Comparison of ENCODE assay signal across 23 cellular contexts in genomic region chr15:34606545-34606944, GRCh38.
"Had no signal": no experiment of that assay in that cellular context is flagged by ENCODE, and none has a peak within 500 bp of the region (broad histone marks: within the 10 kb centered on the region; RNA-seq: fewer than 3 reads in every experiment).

No MANE protein-coding gene starts in this region.

- DNase-seq: effector memory CD8-positive, alpha-beta T cell; esophagus squamous epithelium; heart left ventricle; hippocampal formation; kidney glomerular epithelial cell; lower lobe of right lung; psoas muscle; retina; right lobe of liver; stimulated activated CD4-positive, alpha-beta T cell treated with anti-CD3 and anti-CD28 coated beads, Interleukin-2, amount 100 ng/mL, for 24 hours; stimulated activated CD4-positive, alpha-beta T cell treated with anti-CD3 and anti-CD28 coated beads, Interleukin-4, amount 100 ng/mL, for 4 hours; stimulated activated naive B cell treated with anti-CD40 and anti-IgM and Interleukin-4, amounts not matched to agents 10 μg/mL and 1 μg/mL and 100 μg/mL, for 72 hours; stimulated activated naive CD8-positive, alpha-beta T cell treated with anti-CD3 and anti-CD28 coated beads, Interleukin-15, amount 100 ng/mL, for 72 hours; testis; upper lobe of right lung had no signal

- H3K9me3 ChIP-seq: esophagus squamous epithelium, heart left ventricle, lower lobe of right lung, psoas muscle, right lobe of liver, testis, tibial nerve, upper lobe of right lung, vagina had no signal

- H3K4me1 ChIP-seq: esophagus squamous epithelium, lower lobe of right lung, psoas muscle, right lobe of liver, testis, tibial nerve, upper lobe of right lung, vagina had no signal

- H3K9me3 Mint-ChIP-seq: dendritic cell treated with granulocyte-macrophage colony-stimulating factor and Interleukin-4, amounts not matched to agents 40 ng/mL and 50 ng/mL, for 4 days; effector memory CD8-positive, alpha-beta T cell; nephron; stimulated activated naive CD8-positive, alpha-beta T cell treated with anti-CD3 and anti-CD28 coated beads, Interleukin-15, amount 100 ng/mL, for 72 hours had no signal

- H3K27ac ChIP-seq: esophagus squamous epithelium, heart left ventricle, lower lobe of right lung, psoas muscle, right lobe of liver, testis, tibial nerve, upper lobe of right lung, vagina had no signal

- ATAC-seq: effector memory CD8-positive, alpha-beta T cell; heart left ventricle; left lobe of liver; lower lobe of right lung; psoas muscle; right lobe of liver; stimulated activated naive B cell treated with anti-CD40 and anti-IgM and Interleukin-4, amounts not matched to agents 10 μg/mL and 1 μg/mL and 100 μg/mL, for 72 hours; stimulated activated naive CD8-positive, alpha-beta T cell treated with anti-CD3 and anti-CD28 coated beads, Interleukin-15, amount 100 ng/mL, for 72 hours; upper lobe of right lung had no signal

- H3K27me3 ChIP-seq: right lobe of liver, testis, tibial nerve, upper lobe of right lung, vagina had no signal

- H3K36me3 ChIP-seq: esophagus squamous epithelium, heart left ventricle, lower lobe of right lung, right lobe of liver, tibial nerve, upper lobe of right lung, vagina had no signal

- H3K4me3 Mint-ChIP-seq: dendritic cell treated with granulocyte-macrophage colony-stimulating factor and Interleukin-4, amounts not matched to agents 40 ng/mL and 50 ng/mL, for 4 days; effector memory CD8-positive, alpha-beta T cell; memory B cell; mesothelial cell of epicardium; nephron; stimulated activated naive B cell treated with anti-CD40 and anti-IgM and Interleukin-4, amounts not matched to agents 10 μg/mL and 1 μg/mL and 100 μg/mL, for 72 hours; stimulated activated naive CD8-positive, alpha-beta T cell treated with anti-CD3 and anti-CD28 coated beads, Interleukin-15, amount 100 ng/mL, for 72 hours had no signal

- H3K27ac Mint-ChIP-seq: dendritic cell treated with granulocyte-macrophage colony-stimulating factor and Interleukin-4, amounts not matched to agents 40 ng/mL and 50 ng/mL, for 4 days; effector memory CD8-positive, alpha-beta T cell; memory B cell; nephron; stimulated activated naive B cell treated with anti-CD40 and anti-IgM and Interleukin-4, amounts not matched to agents 10 μg/mL and 1 μg/mL and 100 μg/mL, for 72 hours; stimulated activated naive CD8-positive, alpha-beta T cell treated with anti-CD3 and anti-CD28 coated beads, Interleukin-15, amount 100 ng/mL, for 72 hours had no signal

- H3K36me3 Mint-ChIP-seq: memory B cell; mesothelial cell of epicardium; stimulated activated naive B cell treated with anti-CD40 and anti-IgM and Interleukin-4, amounts not matched to agents 10 μg/mL and 1 μg/mL and 100 μg/mL, for 72 hours had no signal

- H3K4me3 ChIP-seq: esophagus squamous epithelium, heart left ventricle, lower lobe of right lung, psoas muscle, right lobe of liver, testis, tibial nerve, upper lobe of right lung, vagina had no signal

- FAIRE-seq: islet of Langerhans had no signal
